Comparison of ENCODE assay signal across 1 cellular context in genomic region chr16:87956169-87956770, GRCh38.
TF ChIP-seq lines count a peak whose summit lies in the region.

No MANE protein-coding gene starts in this region.

TF ChIP-seq in K562, 482 proteins besides CTCF, POLR2A, EP300 and RAD21 (continued from another document):
- no peak for TF ChIP-seq CHD7 (IDR thresholded peaks at IDR 0.05; ENCODE audit: low read depth, low read length)
- TF ChIP-seq KDM5B (IDR thresholded peaks at IDR 0.05; ENCODE audit: insufficient replicate concordance, low read depth, low read length): no peak
- TF ChIP-seq MYC (IDR thresholded peaks at IDR 0.05; ENCODE audit: low read depth, low read length): 0 out of 2 replicates have a peak, but pooled peaks have one; percentile 25
- TF ChIP-seq MYC (CRISPR knock-in tag; IDR thresholded peaks at IDR 0.05; ENCODE audit: borderline replicate concordance, low read depth): peak; percentile 33; the same call in 1 of the 2 replicates
- TF ChIP-seq MEF2A (IDR thresholded peaks at IDR 0.05; ENCODE audit: control insufficient read depth, low read depth, low read length): no peak
- TF ChIP-seq JUND (IDR thresholded peaks at IDR 0.05; ENCODE audit: borderline replicate concordance, low read depth, low read length): peak; percentile 93
- TF ChIP-seq JUND (tag; IDR thresholded peaks at IDR 0.05; ENCODE audit: borderline replicate concordance, low read depth, low read length): peak; percentile 95
- peak in 1 of 2 experiments; percentile 71; a peak in 2 of 4 replicates for TF ChIP-seq MAZ (CRISPR knock-in tag; conservative IDR thresholded peaks at IDR 0.05 in 1 of 2, IDR thresholded peaks at IDR 0.05 in 1 of 2)
- TF ChIP-seq CREM (IDR thresholded peaks at IDR 0.05; ENCODE audit: low read depth): peak; percentile 93
- peak; percentile 28; the same call in 1 of the 2 replicates for TF ChIP-seq ZBTB7A (IDR thresholded peaks at IDR 0.05; ENCODE audit: borderline replicate concordance, control insufficient read depth, low read depth, low read length)
- no peak for TF ChIP-seq MLLT1 (IDR thresholded peaks at IDR 0.05)
- peak; percentile 53; the same call in 1 of the 2 replicates for TF ChIP-seq SOX6 (IDR thresholded peaks at IDR 0.05)
- TF ChIP-seq ZBTB12 (CRISPR knock-in tag; IDR thresholded peaks at IDR 0.05): 0 out of 2 replicates have a peak, but pooled peaks have one; percentile 43
- no peak for TF ChIP-seq HES1 (IDR thresholded peaks at IDR 0.05; ENCODE audit: low read depth)
- peak in 1 of 2 experiments; percentile 39; a peak in 1 of 4 replicates for TF ChIP-seq RCOR1 (IDR thresholded peaks at IDR 0.05; ENCODE audit: borderline replicate concordance in 1 of 2, low read depth in 2 of 2, low read length in 2 of 2)
- no peak for TF ChIP-seq ERF (CRISPR knock-in tag; IDR thresholded peaks at IDR 0.05)
- 0 out of 4 replicates have a peak, but pooled peaks of 1 of the 2 experiments have one; percentile 22 for TF ChIP-seq ARNT (IDR thresholded peaks at IDR 0.05)
- no peak for TF ChIP-seq ATF1 (CRISPR knock-in tag; IDR thresholded peaks at IDR 0.05)
- TF ChIP-seq ATF1 (tag; IDR thresholded peaks at IDR 0.05): peak; percentile 87
- no peak for TF ChIP-seq HBP1 (CRISPR knock-in tag; IDR thresholded peaks at IDR 0.05)
- TF ChIP-seq YY1 (IDR thresholded peaks at IDR 0.05; ENCODE audit: borderline replicate concordance in 1 of 3, control insufficient read depth in 1 of 3, extremely low read depth in 1 of 3, insufficient read depth in 3 of 3, insufficient read length in 1 of 3, insufficient replicate concordance in 2 of 3, low read depth in 1 of 3, low read length in 2 of 3): no peak
- TF ChIP-seq ZNF407 (IDR thresholded peaks at IDR 0.05; ENCODE audit: low read depth): no peak
- TF ChIP-seq EP400 (IDR thresholded peaks at IDR 0.05): peak; percentile 32; the same call in 1 of the 2 replicates
